18 cellular contexts compared by ENCODE assay signal in genomic region chrX:129771266-129771995, GRCh38. TPM values are rescaled to one million over a fixed set of nuclear protein-coding genes. Genes with fewer than 3 reads are reported as not detected.
DNase-seq lines count a peak whose midpoint lies in the region; ATAC-seq, FAIRE-seq and TF ChIP-seq lines count a peak whose summit lies in the region.
"Had no signal": no experiment of that assay in that cellular context is flagged by ENCODE, and none has a peak within 500 bp of the region (broad histone marks: within the 10 kb centered on the region; RNA-seq: fewer than 3 reads in every experiment).

No MANE protein-coding gene starts in this region.

- no peak for FAIRE-seq in small intestine (lab: Jason Lieb, UNC)
- FAIRE-seq: A549, endometrium, frontal cortex had no signal

- no peaks in the 10 kb centered on the region; the same call in 1 of the 2 replicates for H3K79me2 ChIP-seq in MM.1S (ENCODE audit: low read length)
- no peaks in the 10 kb centered on the region for H3K79me2 ChIP-seq in GM23338 (replicated peaks; ENCODE audit: insufficient read depth)

- no peak overlapping the region for H3K9ac ChIP-seq in MM.1S (ENCODE audit: low read length)

- ATAC-seq in GM23338 (no peak), HG03354 (IDR thresholded peaks at IDR 0.05; ENCODE audit: poor library complexity, severe bottlenecking, unreplicated experiment) (no peak)
- ATAC-seq: A549 had no signal

- 68 to 77% (median 70%) methylated on average over 14 of the region's 14 CpGs for WGBS in small intestine, 3 donors

- peak overlapping the region; percentile 58 for H3K4me3 Mint-ChIP-seq in activated CD4-positive, alpha-beta T cell treated with anti-CD3 and anti-CD28 coated beads, Interleukin-2, amount 10 ng/mL, durations not matched to agents 24 days and 14 days
- no peak overlapping the region for H3K4me3 Mint-ChIP-seq in GM23338

- peak overlapping the region; percentile 94 for H3K27ac Mint-ChIP-seq in activated CD4-positive, alpha-beta T cell treated with anti-CD3 and anti-CD28 coated beads, Interleukin-2, amount 10 ng/mL, durations not matched to agents 24 days and 14 days
- no peak overlapping the region for H3K27ac Mint-ChIP-seq in GM23338

- H3K27me3 ChIP-seq in MM.1S (replicated peaks; ENCODE audit: insufficient read depth, low read length) (no peaks in the 10 kb centered on the region), small intestine (ENCODE audit: control insufficient read depth in 2 of 2, insufficient read depth in 2 of 2, low read length in 2 of 2) (no peaks in the 10 kb centered on the region), GM23338 (ENCODE audit: insufficient read depth) (no peaks in the 10 kb centered on the region)

- H3K27ac ChIP-seq in MM.1S (ENCODE audit: low read length) = peak overlapping the region; percentile 97; the same call in 1 of the 2 replicates
- peak overlapping the region in 1 of 2 donors; percentile 70 for H3K27ac ChIP-seq in small intestine (ENCODE audit: low read depth in 1 of 2, low read length in 1 of 2)
- no peak overlapping the region for H3K27ac ChIP-seq in GM23338 (ENCODE audit: low read depth)
- H3K27ac ChIP-seq: A549, VCaP had no signal

- no peak overlapping the region for H3K4me3 ChIP-seq in MM.1S (ENCODE audit: low read length)
- no peak overlapping the region for H3K4me3 ChIP-seq in small intestine (ENCODE audit: low read depth in 1 of 2, low read length in 2 of 2)
- H3K4me3 ChIP-seq in GM23338 = no peak overlapping the region
- H3K4me3 ChIP-seq: A549 had no signal

- no peaks in the 10 kb centered on the region for H3K9me3 Mint-ChIP-seq in activated CD4-positive, alpha-beta T cell treated with anti-CD3 and anti-CD28 coated beads, Interleukin-2, amount 10 ng/mL, durations not matched to agents 24 days and 14 days
- no peaks in the 10 kb centered on the region for H3K9me3 Mint-ChIP-seq in GM23338

- H4K20me1 ChIP-seq in MM.1S (ENCODE audit: insufficient read depth, low read length) (no peaks in the 10 kb centered on the region), GM23338 (replicated peaks; ENCODE audit: insufficient read depth) (no peaks in the 10 kb centered on the region)

- H3F3A ChIP-seq in MM.1S (ENCODE audit: insufficient read depth, low read length) (peaks cover 51% of the 10 kb centered on the region), GM23338 (replicated peaks; ENCODE audit: low read depth) (no peaks in the 10 kb centered on the region)

- H3K4me2 ChIP-seq in MM.1S (ENCODE audit: low read depth, low read length) = no peak overlapping the region
- no peak overlapping the region for H3K4me2 ChIP-seq in GM23338
- H3K4me2 ChIP-seq: A549 had no signal

- peaks cover 55% of the 10 kb centered on the region for H3K4me1 Mint-ChIP-seq in activated CD4-positive, alpha-beta T cell treated with anti-CD3 and anti-CD28 coated beads, Interleukin-2, amount 10 ng/mL, durations not matched to agents 24 days and 14 days
- H3K4me1 Mint-ChIP-seq in GM23338 = peaks cover 6% of the 10 kb centered on the region; the same call in 2 of the 3 replicates

- H3K9me2 ChIP-seq in MM.1S (replicated peaks; ENCODE audit: insufficient read depth, low read length) = no peaks in the 10 kb centered on the region
- H3K9me2 ChIP-seq in GM23338 (ENCODE audit: insufficient read depth) = no peaks in the 10 kb centered on the region

- no peaks in the 10 kb centered on the region for H3K36me3 ChIP-seq in MM.1S (replicated peaks; ENCODE audit: insufficient read depth, low read length)
- H3K36me3 ChIP-seq in small intestine (ENCODE audit: control insufficient read depth in 2 of 2, insufficient read depth in 2 of 2, low read length in 2 of 2) = no peaks in the 10 kb centered on the region
- no peaks in the 10 kb centered on the region for H3K36me3 ChIP-seq in GM23338 (ENCODE audit: insufficient read depth)

- intact Hi-C loops in activated CD4-positive, alpha-beta T cell treated with anti-CD3 and anti-CD28 coated beads, Interleukin-2, amount 10 ng/mL, durations not matched to agents 24 days and 14 days (cut with micrococcal nuclease) = loop anchor here (10.0 kb wide), 1 partner anchor 403 kb away; the partner anchor contains the start of gene RAB33A

- H2AFZ ChIP-seq in MM.1S (ENCODE audit: low read length) (no peak overlapping the region), GM23338 (no peak overlapping the region)

- no peaks in the 10 kb centered on the region for H3K36me3 Mint-ChIP-seq in activated CD4-positive, alpha-beta T cell treated with anti-CD3 and anti-CD28 coated beads, Interleukin-2, amount 10 ng/mL, durations not matched to agents 24 days and 14 days (ENCODE audit: low read depth)
- no peaks in the 10 kb centered on the region for H3K36me3 Mint-ChIP-seq in GM23338 (ENCODE audit: low read depth)

- peak; percentile 79 for DNase-seq in activated CD4-positive, alpha-beta T cell treated with anti-CD3 and anti-CD28 coated beads, Interleukin-2, amount 10 ng/mL, durations not matched to agents 24 days and 14 days
- DNase-seq in activated CD4-positive, alpha-beta T cell treated with anti-CD3 and anti-CD28 coated beads for 1 hour = no peak
- no peak for DNase-seq in MM.1S
- peak; percentile 21 for DNase-seq in activated naive CD4-positive, alpha-beta T cell treated with anti-CD3 and anti-CD28 coated beads, Interleukin-2, amount 50 U/mL, for 16 hours
- peak; percentile 35 for DNase-seq in small intestine
- DNase-seq in GM23338 (ENCODE audit: low spot score) = no peak
- DNase-seq in NCI-H1048 (lab: John Stamatoyannopoulos, UW) = no peak
- DNase-seq: activated gamma-delta T cell, NCI-H2029, NCI-H748 treated with DMSO at 0.1 percent for 48 hours, nucleus accumbens, SHP77 treated with DMSO at 0.1 percent for 48 hours, substantia nigra had no signal

- H3K9me3 ChIP-seq in MM.1S (replicated peaks; ENCODE audit: insufficient read depth, low read length) = no peaks in the 10 kb centered on the region
- H3K9me3 ChIP-seq in small intestine (ENCODE audit: control insufficient read depth, low read depth) = no peaks in the 10 kb centered on the region
- H3K9me3 ChIP-seq: A549 had no signal

- H3K4me1 ChIP-seq in MM.1S (ENCODE audit: low read length) = peaks cover 54% of the 10 kb centered on the region
- H3K4me1 ChIP-seq in small intestine (ENCODE audit: control insufficient read depth in 2 of 2, insufficient read depth in 1 of 2, low read depth in 1 of 2, low read length in 1 of 2) = peaks cover 0 to 2% of the 10 kb centered on the region in 2 donors
- no peaks in the 10 kb centered on the region for H3K4me1 ChIP-seq in GM23338 (ENCODE audit: insufficient read depth)
- H3K4me1 ChIP-seq: A549 had no signal

- no peaks in the 10 kb centered on the region for H3K27me3 Mint-ChIP-seq in activated CD4-positive, alpha-beta T cell treated with anti-CD3 and anti-CD28 coated beads, Interleukin-2, amount 10 ng/mL, durations not matched to agents 24 days and 14 days
- no peaks in the 10 kb centered on the region for H3K27me3 Mint-ChIP-seq in GM23338 (ENCODE audit: insufficient read depth, low read depth, poor library complexity)

- no peak for TF ChIP-seq CTCF in MM.1S (IDR thresholded peaks at IDR 0.05; ENCODE audit: low read length)
- TF ChIP-seq CTCF in GM23338 (conservative IDR thresholded peaks at IDR 0.05; ENCODE audit: low read depth in 2 of 2) = no peak

TF ChIP-seq in GM23338, 12 proteins besides CTCF, POLR2A, EP300 and RAD21 (continues in another document):
- TF ChIP-seq JUNB (IDR thresholded peaks at IDR 0.05; ENCODE audit: unreplicated experiment) = no peak
- no peak for TF ChIP-seq EZH2phosphoT487 (IDR thresholded peaks at IDR 0.05; ENCODE audit: unreplicated experiment)
- no peak for TF ChIP-seq POLR2AphosphoS5 (IDR thresholded peaks at IDR 0.05; ENCODE audit: low read depth)

RNA-seq across cellular contexts. Expression of gene SASH3, which starts 8.3 kb away (rescaled TPM):
- 115 and 116 TPM in 2 replicates for total RNA-seq in activated CD4-positive, alpha-beta T cell treated with anti-CD3 and anti-CD28 coated beads, Interleukin-2, amount 10 ng/mL, durations not matched to agents 24 days and 14 days
- polyA plus RNA-seq in small intestine (10 to 100 TPM in 1 of 3 donors, 1 to 10 TPM in 2; 3.8 to 11.1 (median 7.0) TPM), GM23338 (2016; fragmentation: Nextera tagmentation; extraction: Ambion mirVana) (0.18 and 0.26 TPM in 2 replicates)
- not detected in 2 replicates for total RNA-seq in GM23338 (2014; rRNA removed; shearing (Covaris generic))
- polyA plus RNA-seq: A549 had no signal

RNA-seq across cellular contexts. Expression of gene XPNPEP2, which starts 32.7 kb away (rescaled TPM):
- 0.24 and 0.28 TPM in 2 replicates for total RNA-seq in activated CD4-positive, alpha-beta T cell treated with anti-CD3 and anti-CD28 coated beads, Interleukin-2, amount 10 ng/mL, durations not matched to agents 24 days and 14 days
- polyA plus RNA-seq in small intestine (10 to 100 TPM; 27.0 to 80.1 (median 27.3) TPM), GM23338 (2016; fragmentation: Nextera tagmentation; extraction: Ambion mirVana) (not detected in 2 replicates)
- total RNA-seq in GM23338 (2014; rRNA removed; shearing (Covaris generic)) = not detected in 2 replicates
- polyA plus RNA-seq: A549 had no signal

Comparison
In these comparisons a context has a peak if more than half of its experiments do, and no peak if none do; other contexts are left out.
1. DNase-seq: peak in activated CD4-positive, alpha-beta T cell treated with anti-CD3 and anti-CD28 coated beads, Interleukin-2, amount 10 ng/mL, durations not matched to agents 24 days and 14 days (single experiment), activated naive CD4-positive, alpha-beta T cell treated with anti-CD3 and anti-CD28 coated beads, Interleukin-2, amount 50 U/mL, for 16 hours (single experiment) and small intestine (single experiment); none in activated CD4-positive, alpha-beta T cell treated with anti-CD3 and anti-CD28 coated beads for 1 hour (single experiment), MM.1S (single experiment), GM23338 (single experiment) and NCI-H1048 (single experiment).
2. RNA of gene SASH3, which starts 8.3 kb away (total RNA-seq): 115 to 116 TPM in activated CD4-positive, alpha-beta T cell treated with anti-CD3 and anti-CD28 coated beads, Interleukin-2, amount 10 ng/mL, durations not matched to agents 24 days and 14 days; not detected in GM23338; every median in the first group is over 100 times any median in the second.